In genomic region chr17:29616300-29617048, GRCh38 we compare ENCODE assay signal across 8 cellular contexts. TPM values are rescaled to one million over a fixed set of nuclear protein-coding genes. Genes with fewer than 3 reads are reported as not detected.
DNase-seq lines count a peak whose midpoint lies in the region; ATAC-seq and TF ChIP-seq lines count a peak whose summit lies in the region.

No MANE protein-coding gene starts in this region.

- H2AFZ ChIP-seq in DND-41 (ENCODE audit: low read depth, low read length) (no peak overlapping the region), osteoblast (ENCODE audit: low read length) (no peak overlapping the region)

- H3K36me3 Mint-ChIP-seq in effector memory CD8-positive, alpha-beta T cell (ENCODE audit: insufficient read depth) = peaks cover 2% of the 10 kb centered on the region
- no peaks in the 10 kb centered on the region for H3K36me3 Mint-ChIP-seq in progenitor cell of endocrine pancreas (ENCODE audit: insufficient read depth)

- no peaks in the 10 kb centered on the region for H3K9me3 Mint-ChIP-seq in effector memory CD8-positive, alpha-beta T cell
- H3K9me3 Mint-ChIP-seq in progenitor cell of endocrine pancreas (ENCODE audit: low read depth) = no peaks in the 10 kb centered on the region

- peaks cover 24% of the 10 kb centered on the region for H4K20me1 ChIP-seq in DND-41 (ENCODE audit: insufficient read depth, low read length)
- peaks cover 12% of the 10 kb centered on the region for H4K20me1 ChIP-seq in osteoblast (ENCODE audit: insufficient read depth, low read length)

- peak overlapping the region; percentile 89 to 92 for H3K4me3 Mint-ChIP-seq in effector memory CD8-positive, alpha-beta T cell
- no peak overlapping the region for H3K4me3 Mint-ChIP-seq in progenitor cell of endocrine pancreas (ENCODE audit: low read depth)

- H3K9ac ChIP-seq in DND-41 (ENCODE audit: low read depth, low read length) = no peak overlapping the region

- no peak for TF ChIP-seq CTCF in DND-41 (IDR thresholded peaks at IDR 0.05; ENCODE audit: borderline replicate concordance, extremely low read depth, low read length, poor library complexity, severe bottlenecking)
- TF ChIP-seq CTCF in osteoblast (IDR thresholded peaks at IDR 0.05; ENCODE audit: extremely low read depth, low read depth, low read length) = no peak
- no peak for TF ChIP-seq CTCF in progenitor cell of endocrine pancreas (IDR thresholded peaks at IDR 0.05; ENCODE audit: unreplicated experiment)

- peaks cover 4% of the 10 kb centered on the region for H3K36me3 ChIP-seq in DND-41 (ENCODE audit: insufficient read depth, low read length)
- no peaks in the 10 kb centered on the region for H3K36me3 ChIP-seq in osteoblast (ENCODE audit: insufficient read depth, low read length)

- H3K9me3 ChIP-seq in DND-41 (ENCODE audit: insufficient read depth, low read length, severe bottlenecking) (no peaks in the 10 kb centered on the region), osteoblast (ENCODE audit: low read depth, low read length) (no peaks in the 10 kb centered on the region)

- H3K4me2 ChIP-seq in DND-41 (ENCODE audit: insufficient read depth, low read length) = peak overlapping the region; percentile 77
- H3K4me2 ChIP-seq in osteoblast (ENCODE audit: insufficient read depth, low read length) = no peak overlapping the region

- H3K27ac Mint-ChIP-seq in effector memory CD8-positive, alpha-beta T cell = peak overlapping the region; percentile 76 to 88
- H3K27ac Mint-ChIP-seq in progenitor cell of endocrine pancreas = no peak overlapping the region

- H3K4me3 ChIP-seq in DND-41 (ENCODE audit: low read depth in 1 of 2, low read length in 2 of 2) (peak overlapping the region in 1 of 2 experiments; percentile 56; a peak in 2 of 4 replicates), osteoblast (ENCODE audit: insufficient read depth, low read length) (no peak overlapping the region)

- H3K4me1 Mint-ChIP-seq in effector memory CD8-positive, alpha-beta T cell (ENCODE audit: low read depth in 2 of 2) = peaks cover 35 to 39% of the 10 kb centered on the region in 2 donors
- peaks cover 5% of the 10 kb centered on the region for H3K4me1 Mint-ChIP-seq in progenitor cell of endocrine pancreas (ENCODE audit: low read depth)

- H3K27ac ChIP-seq in DND-41 (ENCODE audit: low read length) = no peak overlapping the region
- H3K27ac ChIP-seq in osteoblast (ENCODE audit: low read depth, low read length) = no peak overlapping the region

- H3K4me1 ChIP-seq in DND-41 (ENCODE audit: insufficient read depth, low read length) (peaks cover 34% of the 10 kb centered on the region), osteoblast (ENCODE audit: insufficient read depth, low read length) (peaks cover 16% of the 10 kb centered on the region)

- no peaks in the 10 kb centered on the region for H3K79me2 ChIP-seq in DND-41 (ENCODE audit: insufficient read depth, low read length)
- no peaks in the 10 kb centered on the region for H3K79me2 ChIP-seq in osteoblast (ENCODE audit: insufficient read depth, low read length)

- no peak for DNase-seq in DND-41
- peak; percentile 31 for DNase-seq in NCI-H345 treated with DMSO at 0.1 percent for 48 hours (lab: John Stamatoyannopoulos, UW; ENCODE audit: unreplicated experiment)
- no peak for DNase-seq in effector memory CD8-positive, alpha-beta T cell
- DNase-seq in osteoblast (ENCODE audit: insufficient read length, low spot score, missing footprints) = peak; percentile 63
- no peak for DNase-seq in NCI-H1105 treated with DMSO at 0.1 percent for 48 hours (lab: John Stamatoyannopoulos, UW)
- no peak for DNase-seq in progenitor cell of endocrine pancreas (ENCODE audit: low spot score, unreplicated experiment)
- DNase-seq in effector CD8-positive, alpha-beta T cell (lab: John Stamatoyannopoulos, UW) = no peak
- no peak for DNase-seq in NCI-H2107 (lab: John Stamatoyannopoulos, UW)

- ATAC-seq in DND-41 (ENCODE audit: insufficient read depth, low read depth) = no peak
- ATAC-seq in effector memory CD8-positive, alpha-beta T cell (replicated peaks) = no peak

- H3K27me3 ChIP-seq in DND-41 (ENCODE audit: insufficient read depth, low read length, poor library complexity) = peaks cover 12% of the 10 kb centered on the region
- H3K27me3 ChIP-seq in osteoblast (ENCODE audit: insufficient read depth, low read length) = no peaks in the 10 kb centered on the region

- H3K27me3 Mint-ChIP-seq in effector memory CD8-positive, alpha-beta T cell = no peaks in the 10 kb centered on the region
- H3K27me3 Mint-ChIP-seq in progenitor cell of endocrine pancreas = peaks cover 74% of the 10 kb centered on the region

RNA-seq across cellular contexts. Expression of gene CORO6, which starts 6.2 kb away (rescaled TPM):
- total RNA-seq in osteoblast (12.7 and 20.3 TPM in 2 replicates), progenitor cell of endocrine pancreas (0.27 TPM in 1 of 2 replicates, not detected in the other)

RNA-seq across cellular contexts. Expression of gene ANKRD13B, which starts 23.5 kb away (rescaled TPM):
- 13.0 and 18.5 TPM in 2 replicates for total RNA-seq in osteoblast
- 22.8 and 27.5 TPM in 2 replicates for total RNA-seq in progenitor cell of endocrine pancreas

RNA-seq across cellular contexts. Expression of gene GIT1, which starts 27.0 kb away (rescaled TPM):
- 31.8 and 34.4 TPM in 2 replicates for total RNA-seq in osteoblast
- 51.6 and 54.9 TPM in 2 replicates for total RNA-seq in progenitor cell of endocrine pancreas

RNA-seq across cellular contexts. Expression of gene TP53I13, which starts 48.0 kb away (rescaled TPM):
- total RNA-seq in osteoblast (57.2 and 57.5 TPM in 2 replicates), progenitor cell of endocrine pancreas (39.7 and 40.2 TPM in 2 replicates)

RNA-seq across cellular contexts. Expression of gene ABHD15, which starts 49.6 kb away (rescaled TPM):
- total RNA-seq in osteoblast = 8.8 and 9.4 TPM in 2 replicates
- 5.3 and 5.4 TPM in 2 replicates for total RNA-seq in progenitor cell of endocrine pancreas

Comparison
In these comparisons a context has a peak if more than half of its experiments do, and no peak if none do; other contexts are left out.
1. DNase-seq: peak in NCI-H345 treated with DMSO at 0.1 percent for 48 hours (single experiment) and osteoblast (single experiment); none in DND-41 (single experiment), effector memory CD8-positive, alpha-beta T cell (0 of 3), NCI-H1105 treated with DMSO at 0.1 percent for 48 hours (single experiment), progenitor cell of endocrine pancreas (single experiment), effector CD8-positive, alpha-beta T cell (single experiment) and NCI-H2107 (single experiment).
2. RNA of gene CORO6, which starts 6.2 kb away (total RNA-seq): 12.7 to 20.3 TPM in osteoblast; 0.27 TPM in progenitor cell of endocrine pancreas; every median in the first group is over 10 times any median in the second.